ENCODE assay signal across 17 cellular contexts in the genomic region with DNA sequence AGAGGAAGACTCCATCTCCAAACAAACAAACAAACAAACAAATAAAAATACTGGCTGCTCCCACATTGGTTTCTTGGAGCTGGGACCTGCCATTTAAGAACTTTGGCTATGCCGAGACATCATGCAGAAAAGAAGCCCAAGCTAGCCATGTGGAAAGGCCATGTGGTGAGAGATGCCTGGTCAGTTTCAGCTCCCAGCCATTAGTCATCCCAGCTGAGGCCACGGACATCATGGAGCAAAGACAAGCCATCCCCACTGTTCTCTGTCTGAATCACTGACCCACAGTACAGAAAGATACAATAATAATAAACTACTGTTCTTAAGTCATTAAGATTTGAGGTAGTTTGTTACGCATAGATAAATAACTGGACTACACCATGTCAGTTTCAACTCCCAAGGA.
"Had no signal": no experiment of that assay in that cellular context is flagged by ENCODE, and none has a peak within 500 bp of the region (broad histone marks: within the 10 kb centered on the region; RNA-seq: fewer than 3 reads in every experiment).

No MANE protein-coding gene starts in this region.

- H3K9me3 ChIP-seq: heart left ventricle, pancreas, tibial nerve, vagina had no signal

- H3K4me1 Mint-ChIP-seq: activated CD4-positive, alpha-beta T cell treated with anti-CD3 and anti-CD28 coated beads for 36 hours; activated naive CD8-positive, alpha-beta T cell treated with anti-CD3 and anti-CD28 coated beads, Interleukin-2, amount 50 U/mL, for 24 hours had no signal

- H3K4me2 ChIP-seq: neural progenitor cell had no signal

- H3K9me3 Mint-ChIP-seq: activated naive CD8-positive, alpha-beta T cell treated with anti-CD3 and anti-CD28 coated beads, Interleukin-2, amount 50 U/mL, for 24 hours; activated T-helper 1 cell treated with anti-CD3 and anti-CD28 coated beads, Interleukin-12 subunit alpha, Interleukin-12 subunit beta, Interleukin-2, Interleukin-4 antibody, amounts not matched to agents 30 ng/mL and 10 ng/mL and 1 ng/mL, durations not matched to agents 14 hours and 24 hours and 36 hours; neural progenitor cell had no signal

- H3K4me3 Mint-ChIP-seq: activated CD4-positive, alpha-beta T cell treated with anti-CD3 and anti-CD28 coated beads for 36 hours; activated naive CD8-positive, alpha-beta T cell treated with anti-CD3 and anti-CD28 coated beads, Interleukin-2, amount 50 U/mL, for 24 hours; activated T-helper 1 cell treated with anti-CD3 and anti-CD28 coated beads, Interleukin-12 subunit alpha, Interleukin-12 subunit beta, Interleukin-2, Interleukin-4 antibody, amounts not matched to agents 30 ng/mL and 10 ng/mL and 1 ng/mL, durations not matched to agents 14 hours and 24 hours and 36 hours; neural progenitor cell had no signal

- H3K9ac ChIP-seq: neural progenitor cell had no signal

- H3K36me3 Mint-ChIP-seq: neural progenitor cell had no signal

- H2AFZ ChIP-seq: neural progenitor cell had no signal

- DNase-seq: activated CD4-positive, alpha-beta T cell treated with anti-CD3 and anti-CD28 coated beads for 36 hours; activated naive CD4-positive, alpha-beta T cell; activated naive CD8-positive, alpha-beta T cell treated with anti-CD3 and anti-CD28 coated beads, Interleukin-2, amount 50 U/mL, for 24 hours; central memory CD4-positive, alpha-beta T cell; effector memory CD4-positive, alpha-beta T cell; islet precursor cell; pancreas; retina; stimulated activated CD4-positive, alpha-beta T cell treated with anti-CD3 and anti-CD28 coated beads, Interleukin-4, amount 100 ng/mL, for 4 hours; T-helper 1 cell had no signal

- H3K4me3 ChIP-seq: heart left ventricle, neural progenitor cell, pancreas, tibial nerve, vagina had no signal

- H3K27me3 ChIP-seq: neural progenitor cell, pancreas, tibial nerve, vagina had no signal

- ATAC-seq: activated CD4-positive, alpha-beta T cell treated with anti-CD3 and anti-CD28 coated beads for 36 hours; activated naive CD8-positive, alpha-beta T cell treated with anti-CD3 and anti-CD28 coated beads, Interleukin-2, amount 50 U/mL, for 24 hours; heart left ventricle; pancreas had no signal

- H3K36me3 ChIP-seq: heart left ventricle, neural progenitor cell, pancreas, tibial nerve, vagina had no signal

- H3K27ac ChIP-seq: epithelial cell of prostate, heart left ventricle, neural progenitor cell, pancreas, tibial nerve, vagina, VCaP had no signal

- H3K27ac Mint-ChIP-seq: activated CD4-positive, alpha-beta T cell treated with anti-CD3 and anti-CD28 coated beads for 36 hours; activated naive CD8-positive, alpha-beta T cell treated with anti-CD3 and anti-CD28 coated beads, Interleukin-2, amount 50 U/mL, for 24 hours; activated T-helper 1 cell treated with anti-CD3 and anti-CD28 coated beads, Interleukin-12 subunit alpha, Interleukin-12 subunit beta, Interleukin-2, Interleukin-4 antibody, amounts not matched to agents 30 ng/mL and 10 ng/mL and 1 ng/mL, durations not matched to agents 14 hours and 24 hours and 36 hours; neural progenitor cell had no signal

- H3K4me1 ChIP-seq: heart left ventricle, neural progenitor cell, pancreas, tibial nerve, vagina had no signal
